In the genomic region with DNA sequence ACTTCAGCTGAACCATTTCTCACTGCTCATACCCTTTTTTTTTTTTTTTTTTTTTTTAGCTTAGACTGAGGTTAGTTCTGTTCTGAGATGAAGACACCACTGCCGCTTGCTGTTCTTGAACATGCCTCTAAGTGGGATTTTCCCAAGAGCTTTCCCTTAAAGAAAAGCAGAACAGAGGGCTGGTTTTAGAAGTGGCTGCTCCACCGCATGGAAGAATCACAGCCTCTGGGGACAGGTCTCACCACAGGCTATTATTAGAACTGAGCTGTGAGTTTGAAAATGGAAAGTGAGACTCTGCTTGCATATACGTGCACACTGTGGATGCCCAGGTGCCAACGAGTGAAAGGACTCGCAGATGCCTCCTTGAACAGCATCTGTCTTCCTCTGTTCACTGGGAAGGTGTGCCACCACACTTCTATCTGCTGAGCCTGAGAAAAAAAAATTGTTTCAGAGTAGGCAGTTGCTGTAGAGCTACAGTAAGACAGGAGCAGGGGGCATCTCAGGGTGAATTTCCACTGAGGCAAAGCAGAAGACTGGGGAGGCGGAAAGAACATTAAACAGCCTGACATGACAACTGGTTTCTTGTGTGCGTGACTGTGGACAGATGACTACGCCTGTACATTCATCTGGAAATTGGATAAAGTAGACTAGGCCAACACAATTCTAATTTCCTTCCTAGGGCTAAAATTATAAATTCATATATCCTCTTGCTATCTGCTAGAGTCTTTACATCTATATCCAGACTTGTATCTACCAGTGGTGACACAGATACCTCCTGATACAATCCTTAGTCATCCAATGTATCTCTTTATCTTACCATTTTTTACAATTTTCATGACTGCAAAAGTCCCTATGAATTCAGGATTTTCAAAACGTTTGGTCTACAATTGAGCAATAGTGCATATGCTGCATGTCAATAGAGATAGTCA, we compare ENCODE assay signal across 9 cellular contexts.
DNase-seq lines count a peak whose midpoint lies in the region; ATAC-seq lines count a peak whose summit lies in the region.
"Had no signal": no experiment of that assay in that cellular context is flagged by ENCODE, and none has a peak within 500 bp of the region (broad histone marks: within the 10 kb centered on the region; RNA-seq: fewer than 3 reads in every experiment).

No MANE protein-coding gene starts in this region.

- H3K27me3 ChIP-seq in BLaER1 treated with 17β-estradiol and CSF1 and Interleukin-3, amounts not matched to agents 10 nM and 100 nM, result no peaks in the 10 kb centered on the region
- H3K27me3 ChIP-seq in GM23248 (replicated peaks; ENCODE audit: insufficient read depth), result no peaks in the 10 kb centered on the region
- H3K27me3 ChIP-seq: SJSA1 had no signal

- no peaks in the 10 kb centered on the region for H4K20me1 ChIP-seq in BLaER1 treated with 17β-estradiol and CSF1 and Interleukin-3, amounts not matched to agents 10 nM and 100 nM
- no peaks in the 10 kb centered on the region for H4K20me1 ChIP-seq in GM23248 (ENCODE audit: insufficient read depth)

- no peaks in the 10 kb centered on the region for H3F3A ChIP-seq in GM23248 (ENCODE audit: insufficient read depth)

- in situ Hi-C loops in ACHN (cut with HindIII; ENCODE audit: low pct_ligation_motif_present, low pct_unique_long_range_greater_than_20kb, low sequenced_read_pairs), result no loop called here
- in situ Hi-C loops in GM23248 (cut with MboI), result no loop called here

- H3K9me2 ChIP-seq in GM23248 (ENCODE audit: insufficient read depth), result no peaks in the 10 kb centered on the region

- 31 to 35% methylated on average over 9 of the region's 9 CpGs for WGBS in GM23248 (ENCODE audit: low coverage in 1 of 2, low lambda C conversion rate in 2 of 2, missing lambda C conversion rate in 2 of 2), 2 experiments

- peaks cover 0 to 34% (median 12%) of the 10 kb centered on the region in 11 experiments; a peak in 12 of 22 replicates for H3K9me3 ChIP-seq in BLaER1 treated with 17β-estradiol and CSF1 and Interleukin-3, amounts not matched to agents 10 nM and 100 nM (replicated peaks in 1 of 11)
- no peaks in the 10 kb centered on the region for H3K9me3 ChIP-seq in GM23248 (ENCODE audit: low read depth)

- no peaks in the 10 kb centered on the region for H3K79me2 ChIP-seq in GM23248 (ENCODE audit: insufficient read depth)

- ATAC-seq in GM18909 (IDR thresholded peaks at IDR 0.05; ENCODE audit: poor library complexity, unreplicated experiment), result peak; percentile 92
- ATAC-seq in HG02840 (IDR thresholded peaks at IDR 0.05; ENCODE audit: low FRiP score, unreplicated experiment), result peak; percentile 80

- H3K36me3 ChIP-seq in BLaER1 treated with 17β-estradiol and CSF1 and Interleukin-3, amounts not matched to agents 10 nM and 100 nM, result 0 out of 22 replicates have a peak, but pooled peaks cover 0 to 3% (median 0%) of the 10 kb centered on the region in 11 experiments
- H3K36me3 ChIP-seq in GM23248 (ENCODE audit: low read depth), result no peaks in the 10 kb centered on the region
- H3K36me3 ChIP-seq: SJSA1 had no signal

- H3K27ac ChIP-seq in BLaER1 treated with 17β-estradiol and CSF1 and Interleukin-3, amounts not matched to agents 10 nM and 100 nM, result peak overlapping the region in 8 of 11 experiments; percentile 18 to 64 (median 54); a peak in 14 of 22 replicates
- no peak overlapping the region for H3K27ac ChIP-seq in GM23248
- H3K27ac ChIP-seq: SJSA1 had no signal

- DNase-seq in NCI-H2107 treated with DMSO at 0.1 percent for 48 hours (lab: John Stamatoyannopoulos, UW; ENCODE audit: unreplicated experiment), result peak; percentile 93
- no peak for DNase-seq in ACHN
- no peak for DNase-seq in GM23248
- DNase-seq in AG08395 (ENCODE audit: low spot score), result no peak
- no peak for DNase-seq in NCI-H510A (lab: John Stamatoyannopoulos, UW)

- H2AFZ ChIP-seq in GM23248, result no peak overlapping the region

- peak overlapping the region; percentile 69 to 87 (median 79) for H3K4me2 ChIP-seq in BLaER1 treated with 17β-estradiol and CSF1 and Interleukin-3, amounts not matched to agents 10 nM and 100 nM
- no peak overlapping the region for H3K4me2 ChIP-seq in GM23248 (ENCODE audit: unreplicated experiment)

- H3K4me3 ChIP-seq in BLaER1 treated with 17β-estradiol and CSF1 and Interleukin-3, amounts not matched to agents 10 nM and 100 nM, result peak overlapping the region in 3 of 10 experiments; percentile 4 to 32 (median 18); a peak in 4 of 20 replicates
- H3K4me3 ChIP-seq in GM23248, result no peak overlapping the region
- H3K4me3 ChIP-seq: SJSA1 had no signal

- H3K9ac ChIP-seq in BLaER1 treated with 17β-estradiol and CSF1 and Interleukin-3, amounts not matched to agents 10 nM and 100 nM, result peak overlapping the region in 4 of 11 experiments; percentile 0 to 58 (median 52); a peak in 7 of 22 replicates
- H3K9ac ChIP-seq in GM23248, result no peak overlapping the region

- peaks cover 32 to 69% (median 47%) of the 10 kb centered on the region in 10 experiments for H3K4me1 ChIP-seq in BLaER1 treated with 17β-estradiol and CSF1 and Interleukin-3, amounts not matched to agents 10 nM and 100 nM
- H3K4me1 ChIP-seq in GM23248 (ENCODE audit: insufficient read depth), result no peaks in the 10 kb centered on the region
- H3K4me1 ChIP-seq: SJSA1 had no signal
